8 cellular contexts compared by ENCODE assay signal in genomic region chr1:212196355-212196754, GRCh38.
"Had no signal": no experiment of that assay in that cellular context is flagged by ENCODE, and none has a peak within 500 bp of the region (broad histone marks: within the 10 kb centered on the region; RNA-seq: fewer than 3 reads in every experiment).

No MANE protein-coding gene starts in this region.

- H2AFZ ChIP-seq: GM23248 had no signal

- H3K9ac ChIP-seq: GM23248 had no signal

- H3K4me3 ChIP-seq: GM23248, HAP-1 had no signal

- H3K9me3 ChIP-seq: HAP-1 had no signal

- ATAC-seq: HCT116, HepG2 had no signal

- H3K4me1 ChIP-seq: HAP-1 had no signal

- H3K27ac ChIP-seq: GM23248, HL-60 had no signal

- H3K36me3 ChIP-seq: HAP-1 had no signal

- DNase-seq: GM23248, GOT3, H7, HFFc6 had no signal
